ENCODE assay signal across 8 cellular contexts in the genomic region with DNA sequence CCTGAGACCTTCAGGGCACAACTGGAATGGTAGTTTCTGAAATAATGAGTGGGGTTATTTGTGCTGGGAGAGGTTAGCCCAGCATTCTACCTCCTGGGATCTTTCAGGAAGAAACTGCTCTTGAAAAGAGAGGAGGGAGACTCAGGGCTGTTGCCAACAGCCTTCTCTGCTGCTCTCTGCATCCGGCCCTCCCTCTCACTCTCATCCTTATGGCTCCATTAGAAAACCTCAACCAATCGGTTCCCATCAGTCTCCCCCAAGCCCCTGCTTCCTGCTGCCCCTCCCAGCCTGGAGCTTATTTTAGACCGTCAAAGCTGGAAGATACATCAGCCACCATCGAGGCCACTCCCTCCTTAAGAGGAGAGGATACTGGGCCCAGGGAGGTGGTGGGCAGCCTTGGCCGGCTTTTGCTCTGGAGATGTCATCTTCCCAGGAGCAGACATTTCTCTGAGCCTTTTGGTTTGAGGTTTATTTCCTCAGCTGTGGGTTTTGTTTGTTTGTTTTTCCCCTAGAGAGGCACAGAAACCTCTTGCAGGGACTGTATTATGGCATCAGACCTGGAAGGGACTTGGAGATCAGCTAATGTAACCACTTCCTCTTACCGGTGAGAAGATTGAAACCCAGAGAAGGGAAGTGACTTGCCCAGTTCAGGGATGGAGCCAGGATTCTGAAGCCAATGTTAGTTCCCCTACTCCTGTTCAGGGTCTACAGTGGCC. TPM values are rescaled to one million over a fixed set of nuclear protein-coding genes. Genes with fewer than 3 reads are reported as not detected.
DNase-seq lines count a peak whose midpoint lies in the region; ATAC-seq and TF ChIP-seq lines count a peak whose summit lies in the region.

No MANE protein-coding gene starts in this region.

- H3K27me3 ChIP-seq in CD4-positive, alpha-beta T cell (ENCODE audit: control insufficient read depth, insufficient read depth, low read length) = no peaks in the 10 kb centered on the region
- H3K27me3 ChIP-seq in GM23338 (ENCODE audit: insufficient read depth) (peaks cover 5% of the 10 kb centered on the region; the same call in 1 of the 2 replicates), right lobe of liver (no peaks in the 10 kb centered on the region)

- H3K27me3 Mint-ChIP-seq in CD4-positive, alpha-beta T cell = no peaks in the 10 kb centered on the region
- H3K27me3 Mint-ChIP-seq in GM23338 (ENCODE audit: insufficient read depth, low read depth, poor library complexity) = peaks cover 14% of the 10 kb centered on the region

- ATAC-seq in CD4-positive, alpha-beta T cell (ENCODE audit: poor library complexity) = no peak
- ATAC-seq in GM23338 (no peak), right lobe of liver (peak in 1 of 4 donors; percentile 4), HG02884 (IDR thresholded peaks at IDR 0.05; ENCODE audit: unreplicated experiment) (no peak)

- peak overlapping the region; percentile 94 for H3K4me3 ChIP-seq in GM23338
- peak overlapping the region; percentile 30 for H3K4me3 ChIP-seq in choroid plexus epithelial cell (ENCODE audit: low read depth, low read length)
- H3K4me3 ChIP-seq in right lobe of liver = no peak overlapping the region

- peak in 1 of 10 experiments; percentile 32 for DNase-seq in CD4-positive, alpha-beta T cell
- DNase-seq in GM23338 (ENCODE audit: low spot score) (peak; percentile 49), RPMI7951 (ENCODE audit: low read depth) (peak; percentile 94), choroid plexus epithelial cell (ENCODE audit: low read depth) (peak; percentile 77), right lobe of liver (peak in 2 of 3 donors; percentile 37 to 45), NCI-H1092 treated with DMSO at 0.1 percent for 48 hours (lab: John Stamatoyannopoulos, UW) (no peak)

- H3K4me1 Mint-ChIP-seq in CD4-positive, alpha-beta T cell (ENCODE audit: low read depth) = peaks cover 72% of the 10 kb centered on the region
- peaks cover 43% of the 10 kb centered on the region for H3K4me1 Mint-ChIP-seq in GM23338

- no peak overlapping the region for H3K27ac ChIP-seq in CD4-positive, alpha-beta T cell (ENCODE audit: low read depth, low read length)
- H3K27ac ChIP-seq in GM23338 (ENCODE audit: low read depth) (0 out of 2 replicates have a peak overlapping the region, but pooled peaks have one; percentile 45), right lobe of liver (peak overlapping the region in 2 of 3 donors; percentile 27 to 82), temporal lobe (ENCODE audit: low read depth, low read length) (peak overlapping the region; percentile 68)

- peak overlapping the region; percentile 93 for H3K27ac Mint-ChIP-seq in CD4-positive, alpha-beta T cell
- H3K27ac Mint-ChIP-seq in GM23338 = no peak overlapping the region

- 13% methylated on average over 6 of the region's 6 CpGs for WGBS in right lobe of liver (ENCODE audit: insufficient coverage, low coverage, low lambda C conversion rate, missing lambda C conversion rate)

- H3K36me3 ChIP-seq in GM23338 (ENCODE audit: insufficient read depth) (no peaks in the 10 kb centered on the region), right lobe of liver (no peaks in the 10 kb centered on the region)

- no peaks in the 10 kb centered on the region for H3F3A ChIP-seq in GM23338 (replicated peaks; ENCODE audit: low read depth)

- H2AFZ ChIP-seq in GM23338 = no peak overlapping the region

- peak overlapping the region; percentile 99 for H3K4me3 Mint-ChIP-seq in CD4-positive, alpha-beta T cell
- peak overlapping the region; percentile 31 for H3K4me3 Mint-ChIP-seq in GM23338

- H4K20me1 ChIP-seq in GM23338 (replicated peaks; ENCODE audit: insufficient read depth) = peaks cover 42% of the 10 kb centered on the region

- no peak for TF ChIP-seq CTCF in CD4-positive, alpha-beta T cell (IDR thresholded peaks at IDR 0.05)
- TF ChIP-seq CTCF in GM23338 (conservative IDR thresholded peaks at IDR 0.05; ENCODE audit: low read depth in 2 of 2) (no peak), choroid plexus epithelial cell (conservative IDR thresholded peaks at IDR 0.05; ENCODE audit: low read depth, low read length) (no peak), right lobe of liver (IDR thresholded peaks at IDR 0.05) (no peak)

- peaks cover 71% of the 10 kb centered on the region for H3K79me2 ChIP-seq in GM23338 (replicated peaks; ENCODE audit: insufficient read depth)

- H3K9me3 Mint-ChIP-seq in CD4-positive, alpha-beta T cell = no peaks in the 10 kb centered on the region
- no peaks in the 10 kb centered on the region for H3K9me3 Mint-ChIP-seq in GM23338

- H3K4me1 ChIP-seq in GM23338 (ENCODE audit: insufficient read depth) (peaks cover 30% of the 10 kb centered on the region), right lobe of liver (peaks cover 0 to 39% (median 19%) of the 10 kb centered on the region in 4 donors)

- H3K4me2 ChIP-seq in GM23338 = peak overlapping the region; percentile 98

- no peaks in the 10 kb centered on the region for H3K9me3 ChIP-seq in CD4-positive, alpha-beta T cell (ENCODE audit: control insufficient read depth, low read length)
- no peaks in the 10 kb centered on the region for H3K9me3 ChIP-seq in right lobe of liver

- POLR2A ChIA-PET in CD4-positive, alpha-beta T cell (lab: Charles Lee) = no interaction called here

- TF ChIP-seq POLR2A in right lobe of liver (IDR thresholded peaks at IDR 0.05) = peak; percentile 12

- CTCF ChIA-PET in CD4-positive, alpha-beta T cell (lab: Charles Lee) = no interaction called here

- peaks cover 5% of the 10 kb centered on the region for H3K36me3 Mint-ChIP-seq in CD4-positive, alpha-beta T cell (ENCODE audit: low read depth)
- peaks cover 11% of the 10 kb centered on the region for H3K36me3 Mint-ChIP-seq in GM23338 (ENCODE audit: low read depth)

- intact Hi-C loops in CD4-positive, alpha-beta T cell (cut with DNase I, micrococcal nuclease) = loop anchor here in 1 of 2 experiments (5.0 kb wide), 2 partner anchors 237 to 547 kb away; partner anchors contain the start of genes COPS3 and PEMT
- intact Hi-C loops in right lobe of liver (cut with DNase I) = no loop called here

- no peaks in the 10 kb centered on the region for H3K9me2 ChIP-seq in GM23338 (ENCODE audit: insufficient read depth)

TF ChIP-seq in GM23338, 12 proteins besides CTCF, POLR2A, EP300 and RAD21 (continues in another document):
- TF ChIP-seq JUNB (IDR thresholded peaks at IDR 0.05; ENCODE audit: unreplicated experiment) (no peak), NANOG (IDR thresholded peaks at IDR 0.05; ENCODE audit: borderline replicate concordance) (no peak), POLR2AphosphoS5 (IDR thresholded peaks at IDR 0.05; ENCODE audit: low read depth) (no peak), REST (IDR thresholded peaks at IDR 0.05; ENCODE audit: unreplicated experiment) (no peak), ZNF114 (CRISPR knock-in tag; IDR thresholded peaks at IDR 0.05) (no peak), EZH2 (IDR thresholded peaks at IDR 0.05; ENCODE audit: low read depth, unreplicated experiment) (no peak)

RNA-seq across cellular contexts. Expression of gene MPRIP, which starts 2.7 kb away (rescaled TPM):
- total RNA-seq in CD4-positive, alpha-beta T cell = 100 to 1,000 TPM; 176 to 188 TPM
- total RNA-seq in GM23338 (2014; rRNA removed; shearing (Covaris generic)) = 84.6 and 113 TPM in 2 replicates
- 36.5 and 39.3 TPM in 2 replicates for polyA plus RNA-seq in GM23338 (2016; fragmentation: Nextera tagmentation; extraction: Ambion mirVana)
- 77.1 and 86.3 TPM in 2 replicates for total RNA-seq in RPMI7951 (2014; rRNA removed; shearing (Covaris generic))
- 10 to 100 TPM; 39.0 to 97.6 (median 76.7) TPM for total RNA-seq in right lobe of liver
- 146 TPM for total RNA-seq in temporal lobe

Comparison
In these comparisons a context has a peak if more than half of its experiments do, and no peak if none do; other contexts are left out.
1. H3K4me3 ChIP-seq: peak in GM23338 (single experiment) and choroid plexus epithelial cell (single experiment); none in right lobe of liver (0 of 3).